Comparison of ENCODE assay signal across 1 cellular context in the genomic region with DNA sequence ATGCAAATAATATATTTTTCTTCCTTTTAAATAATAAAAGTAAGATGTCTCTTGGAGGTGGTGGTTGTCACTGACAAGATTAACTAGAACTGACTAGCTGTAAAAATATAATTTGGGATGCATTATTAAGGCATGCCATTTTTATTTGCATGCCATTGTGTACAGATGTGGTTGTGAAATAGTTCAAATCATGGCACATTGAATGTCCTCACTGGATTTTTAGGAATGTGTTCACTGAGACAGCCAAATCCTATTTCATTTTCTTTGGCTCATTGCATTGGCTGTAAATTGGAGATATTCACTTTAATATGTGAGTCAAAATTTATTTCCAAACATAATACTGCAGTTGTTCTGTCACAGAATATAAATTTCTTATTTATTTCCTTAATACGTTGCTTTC.
A peak's percentile ranks its signal among the peaks of the same experiment; 100 is the strongest.
TF ChIP-seq lines count a peak whose summit lies in the region.

No MANE protein-coding gene starts in this region.

TF ChIP-seq in liver, 16 proteins besides CTCF, POLR2A, EP300 and RAD21 (continued from another document):
- no peak for TF ChIP-seq EGR1 (IDR thresholded peaks at IDR 0.05; ENCODE audit: low read depth in 2 of 2)
- TF ChIP-seq RXRA (IDR thresholded peaks at IDR 0.05): no peak
- TF ChIP-seq, protein P1, sequence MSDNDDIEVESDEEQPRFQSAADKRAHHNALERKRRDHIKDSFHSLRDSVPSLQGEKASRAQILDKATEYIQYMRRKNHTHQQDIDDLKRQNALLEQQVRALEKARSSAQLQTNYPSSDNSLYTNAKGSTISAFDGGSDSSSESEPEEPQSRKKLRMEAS (IDR thresholded peaks at IDR 0.05): no peak
- no peak for TF ChIP-seq GABPA (IDR thresholded peaks at IDR 0.05 in 1 of 2, conservative IDR thresholded peaks at IDR 0.05 in 1 of 2)
- no peak for TF ChIP-seq HNF4G (IDR thresholded peaks at IDR 0.05)
- peak in 1 of 2 donors; percentile 25 for TF ChIP-seq HNF4A (conservative IDR thresholded peaks at IDR 0.05)
- no peak for TF ChIP-seq YY1 (IDR thresholded peaks at IDR 0.05)
- TF ChIP-seq FOXA2 (IDR thresholded peaks at IDR 0.05): peak; percentile 9
- TF ChIP-seq, protein P2, sequence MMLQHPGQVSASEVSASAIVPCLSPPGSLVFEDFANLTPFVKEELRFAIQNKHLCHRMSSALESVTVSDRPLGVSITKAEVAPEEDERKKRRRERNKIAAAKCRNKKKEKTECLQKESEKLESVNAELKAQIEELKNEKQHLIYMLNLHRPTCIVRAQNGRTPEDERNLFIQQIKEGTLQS (IDR thresholded peaks at IDR 0.05): no peak
